In the genomic region with DNA sequence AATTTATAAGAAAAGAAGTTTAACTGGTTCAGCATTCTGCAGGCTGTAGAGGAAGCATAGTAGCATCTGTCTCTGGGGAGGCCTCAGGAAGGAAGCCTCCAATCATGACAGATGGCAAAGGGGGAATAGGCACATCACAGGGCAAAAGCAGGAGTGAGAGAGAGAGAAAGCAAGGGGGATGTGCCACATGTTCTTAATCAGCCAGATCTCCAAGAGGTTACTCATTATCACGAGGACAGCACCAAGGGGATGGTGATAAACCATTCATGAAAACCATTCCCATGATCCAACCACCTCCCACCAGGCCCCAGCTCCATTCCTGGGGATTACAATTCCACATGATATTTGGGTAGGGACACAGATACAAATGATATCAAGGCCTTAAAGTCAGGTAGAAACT, we compare ENCODE assay signal across 18 cellular contexts.
"Had no signal": no experiment of that assay in that cellular context is flagged by ENCODE, and none has a peak within 500 bp of the region (broad histone marks: within the 10 kb centered on the region; RNA-seq: fewer than 3 reads in every experiment).

No MANE protein-coding gene starts in this region.

- H3K36me3 ChIP-seq: ascending aorta, heart right ventricle, ovary, thoracic aorta, WERI-Rb-1 had no signal

- FAIRE-seq: bronchial epithelial cell, frontal cortex, islet of Langerhans had no signal

- ATAC-seq: activated CD8-positive, alpha-beta T cell treated with anti-CD3 and anti-CD28 coated beads for 36 hours; esophagus mucosa; heart right ventricle; left lobe of liver; stimulated activated naive CD8-positive, alpha-beta T cell treated with anti-CD3 and anti-CD28 coated beads, Interleukin-15, amount 100 ng/mL, for 72 hours had no signal

- H3K27me3 ChIP-seq: ascending aorta, dorsolateral prefrontal cortex, heart right ventricle, ovary had no signal

- H3K4me1 ChIP-seq: ascending aorta, heart right ventricle had no signal

- H3K9me3 ChIP-seq: ascending aorta, heart right ventricle, ovary, thoracic aorta had no signal

- H3K27ac ChIP-seq: ascending aorta, dorsolateral prefrontal cortex, heart right ventricle, ovary, thoracic aorta, WERI-Rb-1 had no signal

- H3K4me3 ChIP-seq: ascending aorta, dorsolateral prefrontal cortex, heart right ventricle, ovary, thoracic aorta had no signal

- DNase-seq: activated CD4-positive, alpha-beta T cell treated with anti-CD3 and anti-CD28 coated beads for 4 hours; activated CD8-positive, alpha-beta T cell treated with anti-CD3 and anti-CD28 coated beads for 36 hours; activated naive CD4-positive, alpha-beta T cell; dorsolateral prefrontal cortex; heart right ventricle; mammary epithelial cell; nephron progenitor cell; ovary; stimulated activated CD4-positive, alpha-beta T cell treated with anti-CD3 and anti-CD28 coated beads, Interleukin-4, amount 100 ng/mL, for 1 hour; stimulated activated naive CD8-positive, alpha-beta T cell treated with anti-CD3 and anti-CD28 coated beads, Interleukin-15, amount 100 ng/mL, for 72 hours; WERI-Rb-1 had no signal
